In the genomic region with DNA sequence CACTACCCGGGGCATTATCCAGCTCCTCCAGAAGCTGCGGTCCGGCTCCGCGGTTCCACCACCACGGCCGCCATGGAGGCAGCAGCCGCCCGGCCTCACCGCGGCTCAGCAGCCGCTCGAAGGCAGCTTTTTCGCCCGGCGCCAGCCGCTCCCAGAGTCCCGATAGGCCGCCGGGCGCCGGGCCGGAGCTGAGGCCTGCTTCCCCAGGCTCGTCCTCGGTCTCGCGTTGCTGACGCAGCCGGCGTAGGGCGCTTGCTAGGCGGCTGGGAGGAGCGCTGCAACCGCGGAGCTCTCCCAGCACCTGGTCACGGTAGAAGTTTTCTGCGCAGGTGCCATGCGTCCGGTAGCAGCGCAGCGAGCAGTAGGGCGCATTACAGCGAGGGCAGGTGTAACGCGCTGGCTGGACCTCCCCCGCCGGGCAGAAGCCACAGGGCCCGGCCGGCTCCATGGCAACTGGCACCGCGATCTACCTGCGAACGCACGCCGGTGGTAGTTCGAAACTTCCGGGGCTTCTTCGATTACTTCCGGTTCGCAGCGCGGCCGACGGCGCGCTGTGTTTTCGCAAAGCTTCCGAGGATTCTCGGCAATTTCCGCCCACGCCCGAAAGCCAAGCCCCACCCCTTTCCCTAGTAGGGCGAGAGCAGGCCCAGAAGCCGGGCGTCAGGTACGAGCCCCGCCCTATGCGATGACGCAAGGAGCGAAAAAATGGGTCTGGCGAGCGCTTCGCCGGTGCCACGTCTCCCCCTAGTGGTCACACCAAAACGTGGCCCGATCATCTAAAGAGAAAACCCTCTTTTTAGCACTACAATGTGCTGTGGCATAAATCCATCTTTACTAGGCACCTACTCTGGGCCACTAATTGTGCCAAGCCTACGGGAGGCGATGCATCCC, we compare ENCODE assay signal across 8 cellular contexts. TPM values are rescaled to one million over a fixed set of nuclear protein-coding genes. Genes with fewer than 3 reads are reported as not detected.
A peak's percentile ranks its signal among the peaks of the same experiment; 100 is the strongest.
DNase-seq lines count a peak whose midpoint lies in the region; ATAC-seq and TF ChIP-seq lines count a peak whose summit lies in the region.

A gene (minus strand): TSS at position 496 of the 891 bp plus-strand sequence. CDS start 48 bp downstream, at position 448.

- H3K4me1 Mint-ChIP-seq in nephron = peaks cover 35% of the 10 kb centered on the region
- peaks cover 84% of the 10 kb centered on the region for H3K4me1 Mint-ChIP-seq in stimulated activated naive CD8-positive, alpha-beta T cell treated with anti-CD3 and anti-CD28 coated beads, Interleukin-15, amount 100 ng/mL, for 72 hours

- in situ Hi-C loops in G401 (cut with HindIII; ENCODE audit: low sequenced_read_pairs) = no loop called here

- peak; percentile 84 for TF ChIP-seq CTCF in fibroblast of pulmonary artery (IDR thresholded peaks at IDR 0.05; ENCODE audit: low read length, missing control alignments)
- TF ChIP-seq CTCF in nephron (IDR thresholded peaks at IDR 0.05; ENCODE audit: unreplicated experiment in 3 of 3) = peak; percentile 91 to 96 (median 92)

- H3K27ac Mint-ChIP-seq in nephron = peak within 1 kb of the TSS; percentile 80 to 92 (median 91)
- peak within 1 kb of the TSS; percentile 97 to 98 for H3K27ac Mint-ChIP-seq in stimulated activated naive CD8-positive, alpha-beta T cell treated with anti-CD3 and anti-CD28 coated beads, Interleukin-15, amount 100 ng/mL, for 72 hours

- peaks cover 32% of the 10 kb centered on the region for H3K36me3 Mint-ChIP-seq in nephron (ENCODE audit: low read depth)

- H3K9me3 Mint-ChIP-seq in nephron = no peaks in the 10 kb centered on the region
- H3K9me3 Mint-ChIP-seq in stimulated activated naive CD8-positive, alpha-beta T cell treated with anti-CD3 and anti-CD28 coated beads, Interleukin-15, amount 100 ng/mL, for 72 hours = no peaks in the 10 kb centered on the region

- H3K36me3 ChIP-seq in H7 (replicated peaks; ENCODE audit: control insufficient read depth, insufficient read depth, low read length) = peaks cover 23% of the 10 kb centered on the region

- no peaks in the 10 kb centered on the region for H3K27me3 ChIP-seq in H7 (ENCODE audit: control insufficient read depth, insufficient read depth, low read length)

- H3K4me3 ChIP-seq in H7 (ENCODE audit: insufficient read depth, low read depth, low read length) (peak within 1 kb of the TSS; percentile 92), fibroblast of pulmonary artery (replicated peaks; ENCODE audit: low read depth, low read length) (peak within 1 kb of the TSS; percentile 86)

- no peaks in the 10 kb centered on the region for H3K27me3 Mint-ChIP-seq in nephron (ENCODE audit: low read depth)
- H3K27me3 Mint-ChIP-seq in stimulated activated naive CD8-positive, alpha-beta T cell treated with anti-CD3 and anti-CD28 coated beads, Interleukin-15, amount 100 ng/mL, for 72 hours = no peaks in the 10 kb centered on the region

- peak; percentile 64 for ATAC-seq in stimulated activated naive CD8-positive, alpha-beta T cell treated with anti-CD3 and anti-CD28 coated beads, Interleukin-15, amount 100 ng/mL, for 72 hours

- DNase-seq in G401 (ENCODE audit: low spot score) (peak; percentile 99), H7 (peak; percentile 97), M059J (ENCODE audit: low read depth) (peak; percentile 98), SHP77 (lab: John Stamatoyannopoulos, UW) (peak; percentile 97 to 98), fibroblast of pulmonary artery (ENCODE audit: low read depth) (peak; percentile 99)
- DNase-seq in activated effector memory CD4-positive, alpha-beta T cell treated with anti-CD3 and anti-CD28 coated beads, Interleukin-2, amount 50 U/mL, for 16 hours = peak; percentile 100
- peak; percentile 100 for DNase-seq in stimulated activated naive CD8-positive, alpha-beta T cell treated with anti-CD3 and anti-CD28 coated beads, Interleukin-15, amount 100 ng/mL, for 72 hours

- peak within 1 kb of the TSS; percentile 90 to 100 (median 90) for H3K4me3 Mint-ChIP-seq in nephron
- peak within 1 kb of the TSS; percentile 92 to 95 for H3K4me3 Mint-ChIP-seq in stimulated activated naive CD8-positive, alpha-beta T cell treated with anti-CD3 and anti-CD28 coated beads, Interleukin-15, amount 100 ng/mL, for 72 hours

RNA-seq across cellular contexts. Expression of the gene that starts here (rescaled TPM):
- total RNA-seq in G401 (2014; rRNA removed; shearing (Covaris generic)) = 12.7 and 21.0 TPM in 2 replicates
- total RNA-seq in H7 (2014; rRNA removed; shearing (Covaris generic)) = 14.1 and 22.5 TPM in 2 replicates
- 13.9 and 17.7 TPM in 2 replicates for total RNA-seq in M059J (2014; rRNA removed; shearing (Covaris generic))

Comparison
In these comparisons a context has a peak if more than half of its experiments do, and no peak if none do; other contexts are left out.
1. Peak in every context shown above with its lines: DNase-seq, ATAC-seq and H3K4me3 ChIP-seq.